Comparison of ENCODE assay signal across 8 cellular contexts in genomic region chr19:45681391-45682015, GRCh38. TPM values are rescaled to one million over a fixed set of nuclear protein-coding genes. Genes with fewer than 3 reads are reported as not detected.
DNase-seq lines count a peak whose midpoint lies in the region; TF ChIP-seq lines count a peak whose summit lies in the region.

No MANE protein-coding gene starts in this region.

- no peaks in the 10 kb centered on the region for H3K9me2 ChIP-seq in SK-N-SH

- H3K9me3 ChIP-seq in SK-N-SH (no peaks in the 10 kb centered on the region), ovary (no peaks in the 10 kb centered on the region), thymus (ENCODE audit: control insufficient read depth) (no peaks in the 10 kb centered on the region)

- intact Hi-C loops in head of caudate nucleus (cut with DNase I) (loop anchor here (5.0 kb wide), 1 partner anchor 74 kb away; no protein-coding TSS in a partner anchor), ovary (cut with DNase I) (loop anchor here in 1 of 4 donors (5.0 to 10.0 kb wide), 2 partner anchors 159 to 257 kb away; partner anchors contain the start of gene ERCC1)

- peak overlapping the region; percentile 82 for H3K4me2 ChIP-seq in SK-N-SH

- H3K9ac ChIP-seq in SK-N-SH: 0 out of 2 replicates have a peak overlapping the region, but pooled peaks have one; percentile 7

- POLR2A ChIA-PET in SK-N-SH (lab: Yijun Ruan, JAX): interaction anchor here (1.8 kb wide), 1 partner anchor 11 kb away, joined by 7 read pairs; the partner anchor contains the start of genes QPCTL and SNRPD2

- H3K4me3 Mint-ChIP-seq in activated naive CD8-positive, alpha-beta T cell treated with anti-CD3 and anti-CD28 coated beads for 36 hours: peak overlapping the region; percentile 64

- DNase-seq in DMS79 (lab: John Stamatoyannopoulos, UW) (peak; percentile 74), GOT3 (lab: John Stamatoyannopoulos, UW) (peak; percentile 61), NCI-H1048 (lab: John Stamatoyannopoulos, UW) (peak; percentile 41), SK-N-SH (peak; percentile 91), head of caudate nucleus (peak; percentile 78 to 94 (median 88)), ovary (peak; percentile 71 to 85 (median 81))
- DNase-seq in activated naive CD8-positive, alpha-beta T cell treated with anti-CD3 and anti-CD28 coated beads for 36 hours: peak; percentile 87

- no peaks in the 10 kb centered on the region for H3K9me3 Mint-ChIP-seq in activated naive CD8-positive, alpha-beta T cell treated with anti-CD3 and anti-CD28 coated beads for 36 hours

- H3K4me1 Mint-ChIP-seq in activated naive CD8-positive, alpha-beta T cell treated with anti-CD3 and anti-CD28 coated beads for 36 hours: peaks cover 16% of the 10 kb centered on the region

- TF ChIP-seq EP300 in SK-N-SH (IDR thresholded peaks at IDR 0.05; ENCODE audit: borderline replicate concordance in 1 of 2, low read depth in 1 of 2, low read length in 1 of 2) (no peak), ovary (IDR thresholded peaks at IDR 0.05) (no peak)

- no peaks in the 10 kb centered on the region for H3K27me3 ChIP-seq in SK-N-SH (ENCODE audit: insufficient read depth)
- peaks cover 7% of the 10 kb centered on the region for H3K27me3 ChIP-seq in ovary
- H3K27me3 ChIP-seq in thymus (ENCODE audit: control insufficient read depth, insufficient read depth): peaks cover 26% of the 10 kb centered on the region

- peak overlapping the region; percentile 92 for H2AFZ ChIP-seq in SK-N-SH (ENCODE audit: low read depth)

- H3K27ac Mint-ChIP-seq in activated naive CD8-positive, alpha-beta T cell treated with anti-CD3 and anti-CD28 coated beads for 36 hours: no peak overlapping the region

- peaks cover 27% of the 10 kb centered on the region for H3F3A ChIP-seq in SK-N-SH (replicated peaks; ENCODE audit: insufficient read depth)

- peak overlapping the region; percentile 40 to 64 for H3K4me3 ChIP-seq in SK-N-SH (ENCODE audit: low read depth in 2 of 2, low read length in 1 of 2)
- peak overlapping the region; percentile 32 for H3K4me3 ChIP-seq in ovary
- peak overlapping the region; percentile 34 for H3K4me3 ChIP-seq in thymus (ENCODE audit: low read length)

- peaks cover 0 to 14% of the 10 kb centered on the region in 2 experiments; a peak in 1 of 4 replicates for H3K4me1 ChIP-seq in SK-N-SH (ENCODE audit: control insufficient read depth in 1 of 2, insufficient read depth in 2 of 2, low read depth in 1 of 2, low read length in 1 of 2)
- peaks cover 3% of the 10 kb centered on the region for H3K4me1 ChIP-seq in ovary (ENCODE audit: insufficient read depth)
- H3K4me1 ChIP-seq in thymus (ENCODE audit: control insufficient read depth, insufficient read depth, low read length): peaks cover 8% of the 10 kb centered on the region

- H3K36me3 Mint-ChIP-seq in activated naive CD8-positive, alpha-beta T cell treated with anti-CD3 and anti-CD28 coated beads for 36 hours: peaks cover 11% of the 10 kb centered on the region

- H3K79me2 ChIP-seq in SK-N-SH (ENCODE audit: insufficient read depth): no peaks in the 10 kb centered on the region

- TF ChIP-seq POLR2A in ovary (IDR thresholded peaks at IDR 0.05): no peak

- H3K36me3 ChIP-seq in SK-N-SH (replicated peaks in 1 of 2; ENCODE audit: control insufficient read depth in 1 of 2, insufficient read depth in 2 of 2, low read length in 1 of 2) (peaks cover 15 to 20% of the 10 kb centered on the region in 2 experiments), ovary (no peaks in the 10 kb centered on the region), thymus (ENCODE audit: control insufficient read depth, insufficient read depth) (peaks cover 27% of the 10 kb centered on the region)

- TF ChIP-seq CTCF in SK-N-SH (IDR thresholded peaks at IDR 0.05) (peak; percentile 88), ovary (IDR thresholded peaks at IDR 0.05) (peak; percentile 92 to 95 (median 93))

- peak; percentile 66 for TF ChIP-seq RAD21 in SK-N-SH (IDR thresholded peaks at IDR 0.05; ENCODE audit: low read length)

- no peaks in the 10 kb centered on the region for H3K27me3 Mint-ChIP-seq in activated naive CD8-positive, alpha-beta T cell treated with anti-CD3 and anti-CD28 coated beads for 36 hours

- no peaks in the 10 kb centered on the region for H4K20me1 ChIP-seq in SK-N-SH (ENCODE audit: insufficient read depth)

- CTCF ChIA-PET in SK-N-SH (lab: Yijun Ruan, JAX): interaction anchor here (0.6 to 9.0 kb wide), 19 partner anchors 11 to 722 kb away, joined by 3 to 106 read pairs (median 3); partner anchors contain the start of genes GIPR, QPCTL, SIX5 and SNRPD2

- H3K27ac ChIP-seq in SK-N-SH (ENCODE audit: low read depth in 2 of 2, low read length in 1 of 2) (peak overlapping the region; percentile 34 to 36; a peak in 3 of 4 replicates), ovary (peak overlapping the region; percentile 7 to 19), thymus (ENCODE audit: low read depth) (no peak overlapping the region)

- WGBS in SK-N-SH (ENCODE audit: low lambda C conversion rate): 4% methylated on average over 21 of the region's 51 CpGs
- 2 to 3% (median 2%) methylated on average over 21 to 51 of the region's 51 CpGs for WGBS in ovary, 3 donors
- WGBS in thymus: 4% methylated on average over 51 of the region's 51 CpGs

TF ChIP-seq in SK-N-SH, 30 proteins besides CTCF, POLR2A, EP300 and RAD21 (continues in another document):
- TF ChIP-seq NFIC (IDR thresholded peaks at IDR 0.05; ENCODE audit: borderline replicate concordance) (0 out of 2 replicates have a peak, but pooled peaks have one; percentile 43), MAX (IDR thresholded peaks at IDR 0.05; ENCODE audit: low read depth) (no peak), TEAD4 (IDR thresholded peaks at IDR 0.05; ENCODE audit: borderline replicate concordance, insufficient read depth) (no peak), ZBTB33 (IDR thresholded peaks at IDR 0.05; ENCODE audit: borderline replicate concordance, low read depth) (no peak), POLR2AphosphoS5 (IDR thresholded peaks at IDR 0.05; ENCODE audit: low read depth, low read length) (no peak), YY1 (IDR thresholded peaks at IDR 0.05; ENCODE audit: low read depth) (no peak), MXI1 (IDR thresholded peaks at IDR 0.05; ENCODE audit: low read depth, low read length) (no peak), SMC3 (IDR thresholded peaks at IDR 0.05; ENCODE audit: low read depth, low read length) (peak; percentile 69), RXRA (IDR thresholded peaks at IDR 0.05; ENCODE audit: borderline replicate concordance, low read depth) (no peak), RFX5 (IDR thresholded peaks at IDR 0.05; ENCODE audit: low read length) (no peak)

RNA-seq across cellular contexts. Expression of gene SNRPD2, which starts 10.2 kb away (rescaled TPM):
- polyA plus RNA-seq in SK-N-SH (2012; rRNA removed) (1,248 and 1,471 TPM in 2 replicates), ovary (100 to 1,000 TPM; 279 to 499 TPM), thymus (395 TPM)
- polyA plus RNA-seq in SK-N-SH (2012; cell fraction: cytosol; rRNA removed): 1,523 and 1,646 TPM in 2 replicates
- polyA plus RNA-seq in SK-N-SH (2012; cell fraction: nucleus; rRNA removed): 342 and 654 TPM in 2 replicates
- total RNA-seq in activated naive CD8-positive, alpha-beta T cell treated with anti-CD3 and anti-CD28 coated beads for 36 hours: 100 to 1,000 TPM; 818 to 852 TPM
- 100 to 1,000 TPM; 288 to 508 (median 382) TPM for total RNA-seq in ovary

RNA-seq across cellular contexts. Expression of gene QPCTL, which starts 11.0 kb away (rescaled TPM):
- 17.6 and 19.1 TPM in 2 replicates for polyA plus RNA-seq in SK-N-SH (2012; rRNA removed)
- 6.5 and 10.1 TPM in 2 replicates for polyA plus RNA-seq in SK-N-SH (2012; cell fraction: cytosol; rRNA removed)
- 35.0 and 38.2 TPM in 2 replicates for polyA plus RNA-seq in SK-N-SH (2012; cell fraction: nucleus; rRNA removed)
- 10 to 100 TPM; 16.4 to 16.7 TPM for total RNA-seq in activated naive CD8-positive, alpha-beta T cell treated with anti-CD3 and anti-CD28 coated beads for 36 hours
- total RNA-seq in ovary: 10 to 100 TPM in 1 of 7 donors, 1 to 10 TPM in 6; 4.2 to 15.3 (median 7.3) TPM
- polyA plus RNA-seq in ovary: 1 to 10 TPM; 3.2 to 6.8 TPM
- 8.2 TPM for polyA plus RNA-seq in thymus

RNA-seq across cellular contexts. Expression of gene GIPR, which starts 13.5 kb away (rescaled TPM):
- polyA plus RNA-seq in SK-N-SH (2012; rRNA removed) (1.3 and 1.4 TPM in 2 replicates), ovary (under 1 TPM; 0.02 to 0.33 TPM), thymus (1.6 TPM)
- 0.22 and 0.35 TPM in 2 replicates for polyA plus RNA-seq in SK-N-SH (2012; cell fraction: cytosol; rRNA removed)
- polyA plus RNA-seq in SK-N-SH (2012; cell fraction: nucleus; rRNA removed): 9.1 and 9.2 TPM in 2 replicates
- 1 to 10 TPM; 1.4 to 1.7 TPM for total RNA-seq in activated naive CD8-positive, alpha-beta T cell treated with anti-CD3 and anti-CD28 coated beads for 36 hours
- total RNA-seq in ovary: 1 to 10 TPM in 1 of 7 donors, under 1 TPM in 3, not detected in 3; 0.20 to 1.6 (median 0.59) TPM

RNA-seq across cellular contexts. Expression of gene EML2, which starts 42.3 kb away (rescaled TPM):
- polyA plus RNA-seq in SK-N-SH (2012; rRNA removed) (10.3 and 12.4 TPM in 2 replicates), ovary (10 to 100 TPM; 13.1 to 16.3 TPM), thymus (55.2 TPM)
- 4.0 and 7.6 TPM in 2 replicates for polyA plus RNA-seq in SK-N-SH (2012; cell fraction: cytosol; rRNA removed)
- polyA plus RNA-seq in SK-N-SH (2012; cell fraction: nucleus; rRNA removed): 24.4 and 27.6 TPM in 2 replicates
- total RNA-seq in activated naive CD8-positive, alpha-beta T cell treated with anti-CD3 and anti-CD28 coated beads for 36 hours: 10 to 100 TPM; 94.4 to 98.8 TPM
- total RNA-seq in ovary: 10 to 100 TPM in 6 of 7 donors, 1 to 10 TPM in 1; 9.9 to 25.0 (median 14.4) TPM

RNA-seq across cellular contexts. Expression of gene FBXO46, which starts 49.2 kb away (rescaled TPM):
- 2.8 and 5.6 TPM in 2 replicates for polyA plus RNA-seq in SK-N-SH (2012; rRNA removed)
- 2.5 and 3.9 TPM in 2 replicates for polyA plus RNA-seq in SK-N-SH (2012; cell fraction: cytosol; rRNA removed)
- 20.4 and 25.2 TPM in 2 replicates for polyA plus RNA-seq in SK-N-SH (2012; cell fraction: nucleus; rRNA removed)
- total RNA-seq in activated naive CD8-positive, alpha-beta T cell treated with anti-CD3 and anti-CD28 coated beads for 36 hours: 10 to 100 TPM; 25.5 to 29.6 TPM
- 10 to 100 TPM; 13.4 to 32.5 (median 22.4) TPM for total RNA-seq in ovary
- 10 to 100 TPM in 1 of 2 donors, 1 to 10 TPM in 1; 6.7 to 13.9 TPM for polyA plus RNA-seq in ovary
- polyA plus RNA-seq in thymus: 18.8 TPM

Comparison
In these comparisons a context has a peak if more than half of its experiments do, and no peak if none do; other contexts are left out.
1. DNase-seq: peak in every context shown above with its lines; median percentile 91 in SK-N-SH; 88 in head of caudate nucleus; 87 in activated naive CD8-positive, alpha-beta T cell treated with anti-CD3 and anti-CD28 coated beads for 36 hours; 81 in ovary; 74 in DMS79; 61 in GOT3; 41 in NCI-H1048.